ENCODE assay signal across 10 cellular contexts in genomic region chr4:56449475-56449874, GRCh38. TPM values are rescaled to one million over a fixed set of nuclear protein-coding genes. Genes with fewer than 3 reads are reported as not detected.
"Had no signal": no experiment of that assay in that cellular context is flagged by ENCODE, and none has a peak within 500 bp of the region (broad histone marks: within the 10 kb centered on the region; RNA-seq: fewer than 3 reads in every experiment).

No MANE protein-coding gene starts in this region.

RNA-seq across cellular contexts. Expression of gene ARL9, which starts 56.1 kb away (rescaled TPM):
- total RNA-seq: left cardiac atrium, left ventricle myocardium inferior, left ventricle myocardium superior, lower lobe of right lung, lung, lung microvascular endothelial cell, mesenteric fat pad, myocyte had no signal
- polyA plus RNA-seq: naive thymus-derived CD4-positive, alpha-beta T cell; naive thymus-derived CD8-positive, alpha-beta T cell had no signal
